In the genomic region with DNA sequence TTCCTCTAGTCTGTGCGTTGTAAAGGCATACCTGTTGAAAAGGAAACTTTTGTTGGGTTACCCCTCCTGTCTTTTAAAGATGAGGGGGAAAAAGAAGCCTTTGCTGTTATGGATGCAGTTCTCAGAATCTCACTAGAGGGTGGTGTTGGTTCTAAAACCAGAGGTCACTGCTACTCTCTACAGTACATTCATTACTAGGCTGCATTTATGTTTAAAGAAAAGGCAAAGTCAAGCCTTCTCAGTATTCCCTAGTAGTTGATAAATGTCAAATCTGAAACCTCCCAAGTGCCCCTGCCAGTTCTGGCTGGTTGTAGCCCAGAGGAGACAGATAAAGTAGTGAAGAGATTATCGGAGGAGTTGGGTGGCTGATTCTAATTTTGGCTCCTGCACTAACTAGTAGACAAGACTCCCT, we compare ENCODE assay signal across 8 cellular contexts. TPM values are rescaled to one million over a fixed set of nuclear protein-coding genes. Genes with fewer than 3 reads are reported as not detected.
DNase-seq lines count a peak whose midpoint lies in the region; ATAC-seq and TF ChIP-seq lines count a peak whose summit lies in the region.

No MANE protein-coding gene starts in this region.

- H3K4me3 ChIP-seq in WERI-Rb-1 (ENCODE audit: low read depth, low read length) (no peak overlapping the region), ovary (no peak overlapping the region)

- TF ChIP-seq EP300 in ovary (IDR thresholded peaks at IDR 0.05): no peak

- no peaks in the 10 kb centered on the region for H3K9me3 ChIP-seq in WERI-Rb-1 (ENCODE audit: severe bottlenecking)
- H3K9me3 ChIP-seq in ovary: no peaks in the 10 kb centered on the region

- intact Hi-C loops in ovary (cut with DNase I): loop anchor here (2.0 to 10.0 kb wide), 6 partner anchors 324 to 494 kb away; no protein-coding TSS in a partner anchor

- peak; percentile 22 to 59 for DNase-seq in NCI-H2081 (lab: John Stamatoyannopoulos, UW)
- DNase-seq in NCI-H2081 treated with DMSO at 0.1 percent for 48 hours (lab: John Stamatoyannopoulos, UW): no peak
- peak; percentile 41 for DNase-seq in H4 (ENCODE audit: low spot score)
- DNase-seq in NCI-H1092 (lab: John Stamatoyannopoulos, UW): peak; percentile 40
- DNase-seq in WERI-Rb-1: peak; percentile 25
- DNase-seq in foreskin keratinocyte: peak in 1 of 2 donors; percentile 20
- peak in 2 of 5 donors; percentile 9 to 18 for DNase-seq in ovary
- no peak for DNase-seq in stimulated activated naive CD4-positive, alpha-beta T cell treated with Interleukin-2 at 50 U/mL for 16 hours (lab: John Stamatoyannopoulos, UW)

- TF ChIP-seq CTCF in WERI-Rb-1 (IDR thresholded peaks at IDR 0.05; ENCODE audit: low read depth, low read length): peak; percentile 68
- TF ChIP-seq CTCF in foreskin keratinocyte (conservative IDR thresholded peaks at IDR 0.05): peak; percentile 80
- peak; percentile 58 to 78 (median 77) for TF ChIP-seq CTCF in ovary (IDR thresholded peaks at IDR 0.05)

- H3K36me3 ChIP-seq in WERI-Rb-1 (no peaks in the 10 kb centered on the region), ovary (no peaks in the 10 kb centered on the region)

- 13 to 18% (median 15%) methylated on average over 2 of the region's 2 CpGs for WGBS in ovary, 3 donors

- TF ChIP-seq POLR2A in ovary (IDR thresholded peaks at IDR 0.05): no peak

- H3K27ac ChIP-seq in WERI-Rb-1: no peak overlapping the region
- no peak overlapping the region for H3K27ac ChIP-seq in foreskin keratinocyte
- H3K27ac ChIP-seq in ovary: no peak overlapping the region

- peak; percentile 49 for ATAC-seq in foreskin keratinocyte

- H3K4me1 ChIP-seq in foreskin keratinocyte: no peaks in the 10 kb centered on the region
- H3K4me1 ChIP-seq in ovary (ENCODE audit: insufficient read depth): no peaks in the 10 kb centered on the region

- peaks cover 9% of the 10 kb centered on the region for H3K27me3 ChIP-seq in WERI-Rb-1 (ENCODE audit: insufficient read depth, low read depth, severe bottlenecking)
- peaks cover 73% of the 10 kb centered on the region for H3K27me3 ChIP-seq in foreskin keratinocyte
- no peaks in the 10 kb centered on the region for H3K27me3 ChIP-seq in ovary

RNA-seq across cellular contexts. Expression of a gene that starts 1.4 kb away (rescaled TPM):
- 0.19 and 0.31 TPM in 2 replicates for total RNA-seq in H4 (2014; rRNA removed; shearing (Covaris generic))
- total RNA-seq in foreskin keratinocyte: not detected in 2 replicates
- not detected in 2 replicates for polyA plus RNA-seq in foreskin keratinocyte
- total RNA-seq in ovary: 10 to 100 TPM in 6 of 7 donors, 1 to 10 TPM in 1; 8.4 to 17.9 (median 11.6) TPM
- 10 to 100 TPM; 10.5 to 10.8 TPM for polyA plus RNA-seq in ovary

RNA-seq across cellular contexts. Expression of a gene that starts 17.9 kb away (rescaled TPM):
- not detected in 2 replicates for total RNA-seq in H4 (2014; rRNA removed; shearing (Covaris generic))
- total RNA-seq in foreskin keratinocyte (not detected in 2 replicates), ovary (not detected)
- polyA plus RNA-seq in foreskin keratinocyte (not detected in 2 replicates), ovary (not detected)

Comparison
In these comparisons a context has a peak if more than half of its experiments do, and no peak if none do; other contexts are left out.
1. DNase-seq: peak in NCI-H2081 (2 of 2), H4 (single experiment), NCI-H1092 (single experiment) and WERI-Rb-1 (single experiment); none in NCI-H2081 treated with DMSO at 0.1 percent for 48 hours (single experiment) and stimulated activated naive CD4-positive, alpha-beta T cell treated with Interleukin-2 at 50 U/mL for 16 hours (single experiment).
2. Peak in every context shown above with its lines, with median percentiles within 50 percentile points of each other: CTCF ChIP-seq.